ENCODE assay signal across 13 cellular contexts in genomic region chr1:92480813-92481597, GRCh38. TPM values are rescaled to one million over a fixed set of nuclear protein-coding genes. Genes with fewer than 3 reads are reported as not detected.
A peak's percentile ranks its signal among the peaks of the same experiment; 100 is the strongest.
DNase-seq lines count a peak whose midpoint lies in the region; ATAC-seq and TF ChIP-seq lines count a peak whose summit lies in the region.
"Had no signal": no experiment of that assay in that cellular context is flagged by ENCODE, and none has a peak within 500 bp of the region (broad histone marks: within the 10 kb centered on the region; RNA-seq: fewer than 3 reads in every experiment).

No MANE protein-coding gene starts in this region.

- H3K27me3 ChIP-seq in H7 (ENCODE audit: control insufficient read depth, insufficient read depth, low read length), result peaks cover 99% of the 10 kb centered on the region

- ATAC-seq in effector memory CD8-positive, alpha-beta T cell (replicated peaks), result no peak
- no peak for ATAC-seq in natural killer cell treated with Interleukin-12 subunit alpha and Interleukin-12 subunit beta and Interleukin-15 and Interleukin-18, amount 100 ng/mL, for 72 hours
- ATAC-seq in HG03439 (IDR thresholded peaks at IDR 0.05; ENCODE audit: unreplicated experiment), result no peak
- ATAC-seq: HCT116 had no signal

- peaks cover 41% of the 10 kb centered on the region for H3K4me1 Mint-ChIP-seq in CD14-positive monocyte
- peaks cover 52 to 57% of the 10 kb centered on the region in 2 donors for H3K4me1 Mint-ChIP-seq in effector memory CD8-positive, alpha-beta T cell (ENCODE audit: low read depth in 2 of 2)
- peaks cover 56 to 60% of the 10 kb centered on the region in 2 donors for H3K4me1 Mint-ChIP-seq in natural killer cell treated with Interleukin-12 subunit alpha and Interleukin-12 subunit beta and Interleukin-15 and Interleukin-18, amount 100 ng/mL, for 72 hours (ENCODE audit: low read depth in 2 of 2)

- H3K36me3 ChIP-seq in H7 (replicated peaks; ENCODE audit: control insufficient read depth, insufficient read depth, low read length), result no peaks in the 10 kb centered on the region

- peaks cover 4 to 16% of the 10 kb centered on the region in 2 donors for H3K36me3 Mint-ChIP-seq in CD14-positive monocyte
- peaks cover 65% of the 10 kb centered on the region for H3K36me3 Mint-ChIP-seq in effector memory CD8-positive, alpha-beta T cell (ENCODE audit: insufficient read depth)
- peaks cover 28% of the 10 kb centered on the region for H3K36me3 Mint-ChIP-seq in natural killer cell treated with Interleukin-12 subunit alpha and Interleukin-12 subunit beta and Interleukin-15 and Interleukin-18, amount 100 ng/mL, for 72 hours

- peak overlapping the region; percentile 21 for H3K4me3 ChIP-seq in H7 (ENCODE audit: insufficient read depth, low read depth, low read length)

- peaks cover 27 to 38% (median 31%) of the 10 kb centered on the region in 3 donors for H3K27me3 Mint-ChIP-seq in CD14-positive monocyte (ENCODE audit: low read depth in 3 of 3)
- H3K27me3 Mint-ChIP-seq in effector memory CD8-positive, alpha-beta T cell, result no peaks in the 10 kb centered on the region
- no peaks in the 10 kb centered on the region for H3K27me3 Mint-ChIP-seq in natural killer cell treated with Interleukin-12 subunit alpha and Interleukin-12 subunit beta and Interleukin-15 and Interleukin-18, amount 100 ng/mL, for 72 hours

- H3K27ac Mint-ChIP-seq in CD14-positive monocyte, result no peak overlapping the region
- H3K27ac Mint-ChIP-seq in effector memory CD8-positive, alpha-beta T cell, result peak overlapping the region in 1 of 2 donors; percentile 95
- H3K27ac Mint-ChIP-seq in natural killer cell treated with Interleukin-12 subunit alpha and Interleukin-12 subunit beta and Interleukin-15 and Interleukin-18, amount 100 ng/mL, for 72 hours, result peak overlapping the region; percentile 29 to 88
- H3K27ac Mint-ChIP-seq: memory B cell had no signal

- TF ChIP-seq CTCF in CD14-positive monocyte (IDR thresholded peaks at IDR 0.05), result no peak

- DNase-seq in CD14-positive monocyte (ENCODE audit: low spot score), result no peak
- peak; percentile 79 for DNase-seq in H7
- no peak for DNase-seq in effector memory CD8-positive, alpha-beta T cell
- DNase-seq in natural killer cell treated with Interleukin-12 subunit alpha and Interleukin-12 subunit beta and Interleukin-15 and Interleukin-18, amount 100 ng/mL, for 72 hours (ENCODE audit: low spot score), result no peak
- DNase-seq in amygdala (lab: John Stamatoyannopoulos, UW), result no peak
- no peak for DNase-seq in HPDE6-E6E7 (ENCODE audit: extremely low spot score)
- no peak for DNase-seq in DMS 273 treated with DMSO at 0.1 percent for 48 hours (lab: John Stamatoyannopoulos, UW)
- DNase-seq: activated CD8-positive, alpha-beta memory T cell treated with anti-CD3 and anti-CD28 coated beads, Interleukin-2, amount 50 U/mL, for 48 hours; NCI-H2107; stimulated activated CD4-positive, alpha-beta T cell treated with anti-CD3 and anti-CD28 coated beads, Interleukin-4, amount 100 ng/mL, for 24 hours had no signal

- intact Hi-C loops in CD14-positive monocyte (cut with micrococcal nuclease), result loop anchor here in 1 of 2 donors (10.0 kb wide), 1 partner anchor 176 kb away; no protein-coding TSS in a partner anchor

- H3K9me3 Mint-ChIP-seq in CD14-positive monocyte, result peaks cover 0 to 10% (median 4%) of the 10 kb centered on the region in 7 donors
- no peaks in the 10 kb centered on the region for H3K9me3 Mint-ChIP-seq in effector memory CD8-positive, alpha-beta T cell
- no peaks in the 10 kb centered on the region for H3K9me3 Mint-ChIP-seq in natural killer cell treated with Interleukin-12 subunit alpha and Interleukin-12 subunit beta and Interleukin-15 and Interleukin-18, amount 100 ng/mL, for 72 hours

- H3K4me3 Mint-ChIP-seq in CD14-positive monocyte, result peak overlapping the region; percentile 39 to 59
- H3K4me3 Mint-ChIP-seq in effector memory CD8-positive, alpha-beta T cell, result peak overlapping the region; percentile 98
- peak overlapping the region; percentile 99 for H3K4me3 Mint-ChIP-seq in natural killer cell treated with Interleukin-12 subunit alpha and Interleukin-12 subunit beta and Interleukin-15 and Interleukin-18, amount 100 ng/mL, for 72 hours
- H3K4me3 Mint-ChIP-seq: memory B cell had no signal

RNA-seq across cellular contexts. Expression of gene GFI1, which starts 5.7 kb away (rescaled TPM):
- not detected for polyA plus RNA-seq in CD14-positive monocyte
- 0.11 and 0.48 TPM in 2 replicates for total RNA-seq in H7 (2014; rRNA removed; shearing (Covaris generic))
- total RNA-seq in natural killer cell treated with Interleukin-12 subunit alpha and Interleukin-12 subunit beta and Interleukin-15 and Interleukin-18, amount 100 ng/mL, for 72 hours, result 10 to 100 TPM; 35.4 to 78.5 TPM

Comparison
In these comparisons a context has a peak if more than half of its experiments do, and no peak if none do; other contexts are left out.
1. H3K27ac Mint-ChIP-seq: peak in natural killer cell treated with Interleukin-12 subunit alpha and Interleukin-12 subunit beta and Interleukin-15 and Interleukin-18, amount 100 ng/mL, for 72 hours (2 of 2); none in CD14-positive monocyte (0 of 7).
2. H3K4me3 Mint-ChIP-seq: peak in every context shown above with its lines; median percentile 99 in natural killer cell treated with Interleukin-12 subunit alpha and Interleukin-12 subunit beta and Interleukin-15 and Interleukin-18, amount 100 ng/mL, for 72 hours; 98 in effector memory CD8-positive, alpha-beta T cell; 49 in CD14-positive monocyte.
3. RNA of gene GFI1, which starts 5.7 kb away (total RNA-seq): 35.4 to 78.5 TPM in natural killer cell treated with Interleukin-12 subunit alpha and Interleukin-12 subunit beta and Interleukin-15 and Interleukin-18, amount 100 ng/mL, for 72 hours; 0.11 to 0.48 TPM in H7; every median in the first group is over 10 times any median in the second.